11 cellular contexts compared by ENCODE assay signal in the genomic region with DNA sequence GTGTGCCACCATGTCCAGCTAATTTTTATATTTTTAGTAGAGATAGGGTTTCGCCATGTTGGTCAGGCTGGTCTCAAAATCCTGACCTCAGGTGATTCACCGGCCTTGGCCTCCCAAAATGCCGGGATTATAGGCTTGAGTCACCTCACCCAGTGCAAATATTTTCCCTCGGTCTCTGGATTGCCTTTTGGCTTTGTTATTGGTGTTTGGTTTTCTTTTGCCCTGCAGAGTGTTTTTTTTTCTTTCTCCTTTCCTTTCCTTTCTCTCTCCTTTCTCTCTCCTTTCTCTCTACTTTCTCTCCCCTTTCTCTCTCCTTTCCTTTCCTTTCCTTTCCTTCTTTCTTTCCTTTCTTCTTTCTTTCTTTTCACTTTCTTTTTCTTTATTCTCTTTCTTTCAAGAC. TPM values are rescaled to one million over a fixed set of nuclear protein-coding genes. Genes with fewer than 3 reads are reported as not detected.
DNase-seq lines count a peak whose midpoint lies in the region; ATAC-seq, FAIRE-seq and TF ChIP-seq lines count a peak whose summit lies in the region.
"Had no signal": no experiment of that assay in that cellular context is flagged by ENCODE, and none has a peak within 500 bp of the region (broad histone marks: within the 10 kb centered on the region; RNA-seq: fewer than 3 reads in every experiment).

No MANE protein-coding gene starts in this region.

- TF ChIP-seq CTCF in SK-N-SH (IDR thresholded peaks at IDR 0.05) (no peak), sigmoid colon (IDR thresholded peaks at IDR 0.05) (no peak)

- peaks cover 12% of the 10 kb centered on the region for H3F3A ChIP-seq in SK-N-SH (replicated peaks; ENCODE audit: insufficient read depth)

- peaks cover 3 to 13% of the 10 kb centered on the region in 2 experiments for H3K36me3 ChIP-seq in SK-N-SH (replicated peaks in 1 of 2; ENCODE audit: control insufficient read depth in 1 of 2, insufficient read depth in 2 of 2, low read length in 1 of 2)
- H3K36me3 ChIP-seq in adipocyte (ENCODE audit: control insufficient read depth, insufficient read depth, low read length, severe bottlenecking), result peaks cover 14% of the 10 kb centered on the region
- H3K36me3 ChIP-seq in sigmoid colon, result no peaks in the 10 kb centered on the region
- H3K36me3 ChIP-seq: Peyer's patch had no signal

- no peak for TF ChIP-seq RAD21 in SK-N-SH (IDR thresholded peaks at IDR 0.05; ENCODE audit: low read length)

- 48% methylated on average over 3 of the region's 4 CpGs for WGBS in SK-N-SH (ENCODE audit: low lambda C conversion rate)
- WGBS in sigmoid colon, 2 donors, result 31 to 79% methylated on average over 4 of the region's 4 CpGs

- no peak for ATAC-seq in SK-N-SH treated with all-trans-retinoic acid at 6 μM for 48 hours
- ATAC-seq: stimulated activated effector memory CD8-positive, alpha-beta T cell treated with anti-CD3 and anti-CD28 coated beads, Interleukin-12 subunit alpha, Interleukin-12 subunit beta, amount 100 ng/mL, for 72 hours had no signal

- H3K9ac ChIP-seq in SK-N-SH, result no peak overlapping the region
- H3K9ac ChIP-seq in adipocyte (ENCODE audit: low read length), result no peak overlapping the region

- peaks cover 91% of the 10 kb centered on the region for H3K79me2 ChIP-seq in SK-N-SH (ENCODE audit: insufficient read depth)

- H2AFZ ChIP-seq in SK-N-SH (ENCODE audit: low read depth), result no peak overlapping the region

- H3K9me3 ChIP-seq in SK-N-SH, result no peaks in the 10 kb centered on the region
- H3K9me3 ChIP-seq in adipocyte (ENCODE audit: control insufficient read depth, low read length), result no peaks in the 10 kb centered on the region
- H3K9me3 ChIP-seq in sigmoid colon, result no peaks in the 10 kb centered on the region
- H3K9me3 ChIP-seq: esophagus muscularis mucosa, Peyer's patch had no signal

- H4K20me1 ChIP-seq in SK-N-SH (ENCODE audit: insufficient read depth), result peaks cover 85% of the 10 kb centered on the region

- H3K4me2 ChIP-seq in SK-N-SH, result peak overlapping the region; percentile 18; the same call in 1 of the 2 replicates

- intact Hi-C loops in sigmoid colon (cut with DNase I), result no loop called here

- no peak for FAIRE-seq in urothelium cell line (lab: Jason Lieb, UNC)

- POLR2A ChIA-PET in SK-N-SH (lab: Yijun Ruan, JAX), result no interaction called here

- no peak overlapping the region for H3K4me3 ChIP-seq in SK-N-SH (ENCODE audit: low read depth in 2 of 2, low read length in 1 of 2)
- H3K4me3 ChIP-seq in adipocyte (ENCODE audit: low read length), result no peak overlapping the region
- no peak overlapping the region for H3K4me3 ChIP-seq in sigmoid colon
- H3K4me3 ChIP-seq: esophagus muscularis mucosa, Peyer's patch had no signal

- DNase-seq in SK-N-SH, result no peak
- peak; percentile 67 for DNase-seq in adipocyte (ENCODE audit: low read depth)
- peak; percentile 53 for DNase-seq in hepatic stellate cell (ENCODE audit: low spot score)
- peak; percentile 16 for DNase-seq in urothelium cell line (ENCODE audit: low spot score)
- no peak for DNase-seq in activated CD4-positive, alpha-beta T cell treated with anti-CD3 and anti-CD28 coated beads, Interleukin-2, amount 50 U/mL, for 1 hour
- no peak for DNase-seq in NCI-H1694 (lab: John Stamatoyannopoulos, UW)
- DNase-seq in sigmoid colon, result no peak
- DNase-seq: Peyer's patch had no signal

- no peaks in the 10 kb centered on the region for H3K9me2 ChIP-seq in SK-N-SH

- H3K27ac ChIP-seq in SK-N-SH (ENCODE audit: low read depth in 2 of 2, low read length in 1 of 2) (peak overlapping the region in 1 of 2 experiments; percentile 53; a peak in 2 of 4 replicates), sigmoid colon (no peak overlapping the region)
- H3K27ac ChIP-seq: esophagus muscularis mucosa, Peyer's patch had no signal

- H3K4me1 ChIP-seq in SK-N-SH (ENCODE audit: control insufficient read depth in 1 of 2, insufficient read depth in 2 of 2, low read depth in 1 of 2, low read length in 1 of 2) (peaks cover 0 to 9% of the 10 kb centered on the region in 2 experiments; a peak in 1 of 4 replicates), adipocyte (ENCODE audit: control insufficient read depth, insufficient read depth, low read length) (peaks cover 14% of the 10 kb centered on the region), sigmoid colon (peaks cover 0 to 8% (median 4%) of the 10 kb centered on the region in 4 donors)
- H3K4me1 ChIP-seq: Peyer's patch had no signal

- CTCF ChIA-PET in SK-N-SH (lab: Yijun Ruan, JAX), result interaction anchor here (0.7 to 3.9 kb wide), 15 partner anchors 14 to 194 kb away, joined by 3 to 29 read pairs (median 4); a partner anchor contains a TSS

- no peak for TF ChIP-seq EP300 in SK-N-SH (IDR thresholded peaks at IDR 0.05; ENCODE audit: borderline replicate concordance in 1 of 2, low read depth in 1 of 2, low read length in 1 of 2)
- no peak for TF ChIP-seq EP300 in sigmoid colon (IDR thresholded peaks at IDR 0.05)

- H3K27me3 ChIP-seq in SK-N-SH (ENCODE audit: insufficient read depth) (no peaks in the 10 kb centered on the region), adipocyte (replicated peaks; ENCODE audit: control insufficient read depth, insufficient read depth, low read length) (no peaks in the 10 kb centered on the region), sigmoid colon (no peaks in the 10 kb centered on the region)
- H3K27me3 ChIP-seq: esophagus muscularis mucosa, Peyer's patch had no signal

- TF ChIP-seq POLR2A in sigmoid colon (IDR thresholded peaks at IDR 0.05), result no peak

TF ChIP-seq in SK-N-SH, 30 proteins besides CTCF, POLR2A, EP300 and RAD21 (continues in another document):
- TF ChIP-seq, protein P1, sequence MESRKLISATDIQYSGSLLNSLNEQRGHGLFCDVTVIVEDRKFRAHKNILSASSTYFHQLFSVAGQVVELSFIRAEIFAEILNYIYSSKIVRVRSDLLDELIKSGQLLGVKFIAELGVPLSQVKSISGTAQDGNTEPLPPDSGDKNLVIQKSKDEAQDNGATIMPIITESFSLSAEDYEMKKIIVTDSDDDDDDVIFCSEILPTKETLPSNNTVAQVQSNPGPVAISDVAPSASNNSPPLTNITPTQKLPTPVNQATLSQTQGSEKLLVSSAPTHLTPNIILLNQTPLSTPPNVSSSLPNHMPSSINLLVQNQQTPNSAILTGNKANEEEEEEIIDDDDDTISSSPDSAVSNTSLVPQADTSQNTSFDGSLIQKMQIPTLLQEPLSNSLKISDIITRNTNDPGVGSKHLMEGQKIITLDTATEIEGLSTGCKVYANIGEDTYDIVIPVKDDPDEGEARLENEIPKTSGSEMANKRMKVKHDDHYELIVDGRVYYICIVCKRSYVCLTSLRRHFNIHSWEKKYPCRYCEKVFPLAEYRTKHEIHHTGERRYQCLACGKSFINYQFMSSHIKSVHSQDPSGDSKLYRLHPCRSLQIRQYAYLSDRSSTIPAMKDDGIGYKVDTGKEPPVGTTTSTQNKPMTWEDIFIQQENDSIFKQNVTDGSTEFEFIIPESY (IDR thresholded peaks at IDR 0.05; ENCODE audit: borderline replicate concordance, low read depth), result no peak
- TF ChIP-seq EZH2phosphoT487 (IDR thresholded peaks at IDR 0.05; ENCODE audit: borderline replicate concordance, low read depth) (no peak), MEF2A (IDR thresholded peaks at IDR 0.05; ENCODE audit: borderline replicate concordance, low read depth) (no peak), YY1 (IDR thresholded peaks at IDR 0.05; ENCODE audit: low read depth) (no peak)
- TF ChIP-seq, protein P2, sequence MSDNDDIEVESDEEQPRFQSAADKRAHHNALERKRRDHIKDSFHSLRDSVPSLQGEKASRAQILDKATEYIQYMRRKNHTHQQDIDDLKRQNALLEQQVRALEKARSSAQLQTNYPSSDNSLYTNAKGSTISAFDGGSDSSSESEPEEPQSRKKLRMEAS (IDR thresholded peaks at IDR 0.05; ENCODE audit: low read depth), result no peak

TF ChIP-seq in SK-N-SH treated with all-trans-retinoic acid at 6 μM for 48 hours, 23 proteins besides CTCF, POLR2A, EP300 and RAD21:
- TF ChIP-seq ZNF8 (CRISPR knock-in tag; IDR thresholded peaks at IDR 0.05), result no peak
- TF ChIP-seq ZNF70 (CRISPR knock-in tag; IDR thresholded peaks at IDR 0.05), result no peak
- TF ChIP-seq ZFP30 (CRISPR knock-in tag; IDR thresholded peaks at IDR 0.05), result no peak
- TF ChIP-seq PPARA (CRISPR knock-in tag; IDR thresholded peaks at IDR 0.05; ENCODE audit: borderline replicate concordance), result no peak
- TF ChIP-seq ESRRG (CRISPR knock-in tag; IDR thresholded peaks at IDR 0.05), result no peak
- TF ChIP-seq, protein P3, sequence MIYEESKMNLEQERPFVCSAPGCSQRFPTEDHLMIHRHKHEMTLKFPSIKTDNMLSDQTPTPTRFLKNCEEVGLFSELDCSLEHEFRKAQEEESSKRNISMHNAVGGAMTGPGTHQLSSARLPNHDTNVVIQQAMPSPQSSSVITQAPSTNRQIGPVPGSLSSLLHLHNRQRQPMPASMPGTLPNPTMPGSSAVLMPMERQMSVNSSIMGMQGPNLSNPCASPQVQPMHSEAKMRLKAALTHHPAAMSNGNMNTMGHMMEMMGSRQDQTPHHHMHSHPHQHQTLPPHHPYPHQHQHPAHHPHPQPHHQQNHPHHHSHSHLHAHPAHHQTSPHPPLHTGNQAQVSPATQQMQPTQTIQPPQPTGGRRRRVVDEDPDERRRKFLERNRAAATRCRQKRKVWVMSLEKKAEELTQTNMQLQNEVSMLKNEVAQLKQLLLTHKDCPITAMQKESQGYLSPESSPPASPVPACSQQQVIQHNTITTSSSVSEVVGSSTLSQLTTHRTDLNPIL (CRISPR knock-in tag; IDR thresholded peaks at IDR 0.05; ENCODE audit: low read depth), result no peak

RNA-seq across cellular contexts. Expression of a gene that starts 33.2 kb away (rescaled TPM):
- 10.0 and 12.2 TPM in 2 replicates for polyA plus RNA-seq in SK-N-SH (2012; rRNA removed)
- 4.2 and 6.7 TPM in 2 replicates for polyA plus RNA-seq in SK-N-SH (2012; cell fraction: cytosol; rRNA removed)
- 32.4 and 32.9 TPM in 2 replicates for polyA plus RNA-seq in SK-N-SH (2012; cell fraction: nucleus; rRNA removed)
- total RNA-seq in sigmoid colon, result 10 to 100 TPM; 20.7 to 46.5 (median 28.8) TPM
- 10 to 100 TPM in 2 of 3 donors, 1 to 10 TPM in 1; 7.2 to 24.0 (median 11.3) TPM for polyA plus RNA-seq in sigmoid colon

Comparison
In these comparisons a context has a peak if more than half of its experiments do, and no peak if none do; other contexts are left out.
1. DNase-seq: peak in adipocyte (single experiment), hepatic stellate cell (single experiment) and urothelium cell line (single experiment); none in SK-N-SH (single experiment), activated CD4-positive, alpha-beta T cell treated with anti-CD3 and anti-CD28 coated beads, Interleukin-2, amount 50 U/mL, for 1 hour (single experiment), NCI-H1694 (single experiment) and sigmoid colon (single experiment).